Comparison of ENCODE assay signal across 1 cellular context in the genomic region with DNA sequence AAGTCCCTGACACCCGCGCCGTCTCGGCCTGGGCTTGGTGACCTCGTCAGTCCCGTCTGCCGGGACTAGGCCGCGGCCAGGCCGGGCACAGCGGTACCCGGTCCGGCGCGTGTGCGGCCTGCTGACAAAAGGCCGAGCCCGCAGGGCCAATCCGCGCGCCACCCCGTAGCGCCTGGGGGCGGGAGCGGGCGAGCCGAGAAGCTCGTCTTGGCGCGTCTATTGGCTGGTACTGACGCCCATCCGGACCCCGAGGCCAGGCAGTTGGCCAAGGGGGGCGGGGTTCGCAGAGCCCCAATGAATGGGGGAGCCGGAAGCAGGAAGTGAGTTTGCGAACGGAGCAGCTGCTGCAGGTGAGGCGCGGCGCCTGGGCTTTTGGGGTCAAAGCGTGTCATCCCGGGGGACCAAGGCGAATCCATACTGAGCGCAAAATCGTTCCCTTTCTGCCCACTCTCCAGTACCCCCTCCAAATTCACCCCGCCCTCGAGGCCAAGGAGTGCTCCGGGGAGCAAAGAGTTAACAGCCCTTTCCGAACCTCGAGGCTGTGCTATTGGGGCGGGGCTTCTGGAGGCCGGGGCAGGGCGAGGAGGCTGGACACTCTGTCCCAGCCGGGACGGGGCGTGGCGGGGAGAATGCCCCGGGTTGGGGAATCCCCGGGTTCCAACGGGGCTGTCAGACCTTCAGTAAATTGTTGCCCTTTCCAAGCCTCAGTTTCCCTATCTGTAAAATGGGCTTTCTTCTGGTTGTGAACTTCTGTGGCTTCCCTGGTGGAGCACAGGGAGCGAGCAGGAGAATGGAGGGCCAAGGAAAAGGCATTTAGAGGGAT.
TF ChIP-seq lines count a peak whose summit lies in the region.

A gene with protein sequence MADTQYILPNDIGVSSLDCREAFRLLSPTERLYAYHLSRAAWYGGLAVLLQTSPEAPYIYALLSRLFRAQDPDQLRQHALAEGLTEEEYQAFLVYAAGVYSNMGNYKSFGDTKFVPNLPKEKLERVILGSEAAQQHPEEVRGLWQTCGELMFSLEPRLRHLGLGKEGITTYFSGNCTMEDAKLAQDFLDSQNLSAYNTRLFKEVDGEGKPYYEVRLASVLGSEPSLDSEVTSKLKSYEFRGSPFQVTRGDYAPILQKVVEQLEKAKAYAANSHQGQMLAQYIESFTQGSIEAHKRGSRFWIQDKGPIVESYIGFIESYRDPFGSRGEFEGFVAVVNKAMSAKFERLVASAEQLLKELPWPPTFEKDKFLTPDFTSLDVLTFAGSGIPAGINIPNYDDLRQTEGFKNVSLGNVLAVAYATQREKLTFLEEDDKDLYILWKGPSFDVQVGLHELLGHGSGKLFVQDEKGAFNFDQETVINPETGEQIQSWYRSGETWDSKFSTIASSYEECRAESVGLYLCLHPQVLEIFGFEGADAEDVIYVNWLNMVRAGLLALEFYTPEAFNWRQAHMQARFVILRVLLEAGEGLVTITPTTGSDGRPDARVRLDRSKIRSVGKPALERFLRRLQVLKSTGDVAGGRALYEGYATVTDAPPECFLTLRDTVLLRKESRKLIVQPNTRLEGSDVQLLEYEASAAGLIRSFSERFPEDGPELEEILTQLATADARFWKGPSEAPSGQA (plus strand): TSS at position 319 of the 823 bp plus-strand sequence. CDS start 1,767 bp downstream, outside the sequence.

TF ChIP-seq in HepG2, 621 proteins besides CTCF, POLR2A, EP300 and RAD21 (continued from another document and continues in another):
- TF ChIP-seq ZKSCAN8 (CRISPR knock-in tag; IDR thresholded peaks at IDR 0.05; ENCODE audit: borderline replicate concordance) = no peak
- TF ChIP-seq, protein P1, sequence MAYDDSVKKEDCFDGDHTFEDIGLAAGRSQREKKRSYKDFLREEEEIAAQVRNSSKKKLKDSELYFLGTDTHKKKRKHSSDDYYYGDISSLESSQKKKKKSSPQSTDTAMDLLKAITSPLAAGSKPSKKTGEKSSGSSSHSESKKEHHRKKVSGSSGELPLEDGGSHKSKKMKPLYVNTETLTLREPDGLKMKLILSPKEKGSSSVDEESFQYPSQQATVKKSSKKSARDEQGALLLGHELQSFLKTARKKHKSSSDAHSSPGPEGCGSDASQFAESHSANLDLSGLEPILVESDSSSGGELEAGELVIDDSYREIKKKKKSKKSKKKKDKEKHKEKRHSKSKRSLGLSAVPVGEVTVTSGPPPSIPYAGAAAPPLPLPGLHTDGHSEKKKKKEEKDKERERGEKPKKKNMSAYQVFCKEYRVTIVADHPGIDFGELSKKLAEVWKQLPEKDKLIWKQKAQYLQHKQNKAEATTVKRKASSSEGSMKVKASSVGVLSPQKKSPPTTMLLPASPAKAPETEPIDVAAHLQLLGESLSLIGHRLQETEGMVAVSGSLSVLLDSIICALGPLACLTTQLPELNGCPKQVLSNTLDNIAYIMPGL (CRISPR knock-in tag; IDR thresholded peaks at IDR 0.05; ENCODE audit: borderline replicate concordance in 1 of 2, low read depth in 1 of 2) = peak; percentile 65 to 85
- 0 out of 2 replicates have a peak, but pooled peaks have one; percentile 55 for TF ChIP-seq ZNF891 (CRISPR knock-in tag; IDR thresholded peaks at IDR 0.05)
- TF ChIP-seq, protein P2, sequence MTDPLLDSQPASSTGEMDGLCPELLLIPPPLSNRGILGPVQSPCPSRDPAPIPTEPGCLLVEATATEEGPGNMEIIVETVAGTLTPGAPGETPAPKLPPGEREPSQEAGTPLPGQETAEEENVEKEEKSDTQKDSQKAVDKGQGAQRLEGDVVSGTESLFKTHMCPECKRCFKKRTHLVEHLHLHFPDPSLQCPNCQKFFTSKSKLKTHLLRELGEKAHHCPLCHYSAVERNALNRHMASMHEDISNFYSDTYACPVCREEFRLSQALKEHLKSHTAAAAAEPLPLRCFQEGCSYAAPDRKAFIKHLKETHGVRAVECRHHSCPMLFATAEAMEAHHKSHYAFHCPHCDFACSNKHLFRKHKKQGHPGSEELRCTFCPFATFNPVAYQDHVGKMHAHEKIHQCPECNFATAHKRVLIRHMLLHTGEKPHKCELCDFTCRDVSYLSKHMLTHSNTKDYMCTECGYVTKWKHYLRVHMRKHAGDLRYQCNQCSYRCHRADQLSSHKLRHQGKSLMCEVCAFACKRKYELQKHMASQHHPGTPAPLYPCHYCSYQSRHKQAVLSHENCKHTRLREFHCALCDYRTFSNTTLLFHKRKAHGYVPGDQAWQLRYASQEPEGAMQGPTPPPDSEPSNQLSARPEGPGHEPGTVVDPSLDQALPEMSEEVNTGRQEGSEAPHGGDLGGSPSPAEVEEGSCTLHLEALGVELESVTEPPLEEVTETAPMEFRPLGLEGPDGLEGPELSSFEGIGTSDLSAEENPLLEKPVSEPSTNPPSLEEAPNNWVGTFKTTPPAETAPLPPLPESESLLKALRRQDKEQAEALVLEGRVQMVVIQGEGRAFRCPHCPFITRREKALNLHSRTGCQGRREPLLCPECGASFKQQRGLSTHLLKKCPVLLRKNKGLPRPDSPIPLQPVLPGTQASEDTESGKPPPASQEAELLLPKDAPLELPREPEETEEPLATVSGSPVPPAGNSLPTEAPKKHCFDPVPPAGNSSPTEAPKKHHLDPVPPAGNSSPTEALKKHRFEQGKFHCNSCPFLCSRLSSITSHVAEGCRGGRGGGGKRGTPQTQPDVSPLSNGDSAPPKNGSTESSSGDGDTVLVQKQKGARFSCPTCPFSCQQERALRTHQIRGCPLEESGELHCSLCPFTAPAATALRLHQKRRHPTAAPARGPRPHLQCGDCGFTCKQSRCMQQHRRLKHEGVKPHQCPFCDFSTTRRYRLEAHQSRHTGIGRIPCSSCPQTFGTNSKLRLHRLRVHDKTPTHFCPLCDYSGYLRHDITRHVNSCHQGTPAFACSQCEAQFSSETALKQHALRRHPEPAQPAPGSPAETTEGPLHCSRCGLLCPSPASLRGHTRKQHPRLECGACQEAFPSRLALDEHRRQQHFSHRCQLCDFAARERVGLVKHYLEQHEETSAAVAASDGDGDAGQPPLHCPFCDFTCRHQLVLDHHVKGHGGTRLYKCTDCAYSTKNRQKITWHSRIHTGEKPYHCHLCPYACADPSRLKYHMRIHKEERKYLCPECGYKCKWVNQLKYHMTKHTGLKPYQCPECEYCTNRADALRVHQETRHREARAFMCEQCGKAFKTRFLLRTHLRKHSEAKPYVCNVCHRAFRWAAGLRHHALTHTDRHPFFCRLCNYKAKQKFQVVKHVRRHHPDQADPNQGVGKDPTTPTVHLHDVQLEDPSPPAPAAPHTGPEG (CRISPR knock-in tag; IDR thresholded peaks at IDR 0.05) = no peak
- no peak for TF ChIP-seq NR3C1 (CRISPR knock-in tag; IDR thresholded peaks at IDR 0.05)
- no peak for TF ChIP-seq ZSCAN12 (CRISPR knock-in tag; IDR thresholded peaks at IDR 0.05)
- peak; percentile 92 for TF ChIP-seq KAT8 (CRISPR knock-in tag; IDR thresholded peaks at IDR 0.05)
- TF ChIP-seq NAIF1 (CRISPR knock-in tag; IDR thresholded peaks at IDR 0.05; ENCODE audit: borderline replicate concordance) = peak; percentile 51; the same call in 1 of the 2 replicates
- peak; percentile 62 for TF ChIP-seq KMT2B (CRISPR knock-in tag; IDR thresholded peaks at IDR 0.05)
- TF ChIP-seq CHD4 (IDR thresholded peaks at IDR 0.05; ENCODE audit: borderline replicate concordance, low read length) = peak; percentile 99
- peak; percentile 93 for TF ChIP-seq POLR2G (IDR thresholded peaks at IDR 0.05; ENCODE audit: low read depth, low read length)
- no peak; the same call in 1 of the 2 replicates for TF ChIP-seq EED (CRISPR knock-in tag; IDR thresholded peaks at IDR 0.05)
- TF ChIP-seq, protein P3, sequence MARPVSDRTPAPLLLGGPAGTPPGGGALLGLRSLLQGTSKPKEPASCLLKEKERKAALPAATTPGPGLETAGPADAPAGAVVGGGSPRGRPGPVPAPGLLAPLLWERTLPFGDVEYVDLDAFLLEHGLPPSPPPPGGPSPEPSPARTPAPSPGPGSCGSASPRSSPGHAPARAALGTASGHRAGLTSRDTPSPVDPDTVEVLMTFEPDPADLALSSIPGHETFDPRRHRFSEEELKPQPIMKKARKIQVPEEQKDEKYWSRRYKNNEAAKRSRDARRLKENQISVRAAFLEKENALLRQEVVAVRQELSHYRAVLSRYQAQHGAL (CRISPR knock-in tag; IDR thresholded peaks at IDR 0.05; ENCODE audit: not compliant biosample characterization) = no peak
- TF ChIP-seq MED8 (CRISPR knock-in tag; IDR thresholded peaks at IDR 0.05; ENCODE audit: insufficient replicate concordance) = no peak
- TF ChIP-seq GABPA (IDR thresholded peaks at IDR 0.05; ENCODE audit: low read depth, low read length) = peak; percentile 76
- TF ChIP-seq GABPA (CRISPR knock-in tag; IDR thresholded peaks at IDR 0.05; ENCODE audit: low read depth) = peak; percentile 92
- no peak for TF ChIP-seq NONO (IDR thresholded peaks at IDR 0.05)
- TF ChIP-seq NONO (CRISPR knock-in tag; conservative IDR thresholded peaks at IDR 0.05) = no peak; the same call in 1 of the 2 replicates
- peak; percentile 13; the same call in 1 of the 2 replicates for TF ChIP-seq ZNF12 (CRISPR knock-in tag; IDR thresholded peaks at IDR 0.05)
- TF ChIP-seq DNMT3B (CRISPR knock-in tag; conservative IDR thresholded peaks at IDR 0.05) = 0 out of 2 replicates have a peak, but pooled peaks have one; percentile 32
- TF ChIP-seq IRF2 (CRISPR knock-in tag; IDR thresholded peaks at IDR 0.05) = peak; percentile 78; the same call in 1 of the 2 replicates
- TF ChIP-seq, protein P4, sequence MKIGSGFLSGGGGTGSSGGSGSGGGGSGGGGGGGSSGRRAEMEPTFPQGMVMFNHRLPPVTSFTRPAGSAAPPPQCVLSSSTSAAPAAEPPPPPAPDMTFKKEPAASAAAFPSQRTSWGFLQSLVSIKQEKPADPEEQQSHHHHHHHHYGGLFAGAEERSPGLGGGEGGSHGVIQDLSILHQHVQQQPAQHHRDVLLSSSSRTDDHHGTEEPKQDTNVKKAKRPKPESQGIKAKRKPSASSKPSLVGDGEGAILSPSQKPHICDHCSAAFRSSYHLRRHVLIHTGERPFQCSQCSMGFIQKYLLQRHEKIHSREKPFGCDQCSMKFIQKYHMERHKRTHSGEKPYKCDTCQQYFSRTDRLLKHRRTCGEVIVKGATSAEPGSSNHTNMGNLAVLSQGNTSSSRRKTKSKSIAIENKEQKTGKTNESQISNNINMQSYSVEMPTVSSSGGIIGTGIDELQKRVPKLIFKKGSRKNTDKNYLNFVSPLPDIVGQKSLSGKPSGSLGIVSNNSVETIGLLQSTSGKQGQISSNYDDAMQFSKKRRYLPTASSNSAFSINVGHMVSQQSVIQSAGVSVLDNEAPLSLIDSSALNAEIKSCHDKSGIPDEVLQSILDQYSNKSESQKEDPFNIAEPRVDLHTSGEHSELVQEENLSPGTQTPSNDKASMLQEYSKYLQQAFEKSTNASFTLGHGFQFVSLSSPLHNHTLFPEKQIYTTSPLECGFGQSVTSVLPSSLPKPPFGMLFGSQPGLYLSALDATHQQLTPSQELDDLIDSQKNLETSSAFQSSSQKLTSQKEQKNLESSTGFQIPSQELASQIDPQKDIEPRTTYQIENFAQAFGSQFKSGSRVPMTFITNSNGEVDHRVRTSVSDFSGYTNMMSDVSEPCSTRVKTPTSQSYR (CRISPR knock-in tag; IDR thresholded peaks at IDR 0.05; ENCODE audit: borderline replicate concordance) = peak; percentile 65
- TF ChIP-seq ZNF160 (CRISPR knock-in tag; IDR thresholded peaks at IDR 0.05) = no peak
- TF ChIP-seq JARID2 (CRISPR knock-in tag; IDR thresholded peaks at IDR 0.05; ENCODE audit: insufficient replicate concordance) = peak; percentile 52
- TF ChIP-seq, protein P5, sequence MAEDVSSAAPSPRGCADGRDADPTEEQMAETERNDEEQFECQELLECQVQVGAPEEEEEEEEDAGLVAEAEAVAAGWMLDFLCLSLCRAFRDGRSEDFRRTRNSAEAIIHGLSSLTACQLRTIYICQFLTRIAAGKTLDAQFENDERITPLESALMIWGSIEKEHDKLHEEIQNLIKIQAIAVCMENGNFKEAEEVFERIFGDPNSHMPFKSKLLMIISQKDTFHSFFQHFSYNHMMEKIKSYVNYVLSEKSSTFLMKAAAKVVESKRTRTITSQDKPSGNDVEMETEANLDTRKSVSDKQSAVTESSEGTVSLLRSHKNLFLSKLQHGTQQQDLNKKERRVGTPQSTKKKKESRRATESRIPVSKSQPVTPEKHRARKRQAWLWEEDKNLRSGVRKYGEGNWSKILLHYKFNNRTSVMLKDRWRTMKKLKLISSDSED (CRISPR knock-in tag; IDR thresholded peaks at IDR 0.05) = no peak
- no peak for TF ChIP-seq THYN1 (CRISPR knock-in tag; IDR thresholded peaks at IDR 0.05; ENCODE audit: borderline replicate concordance, low read depth)
- TF ChIP-seq, protein P6, sequence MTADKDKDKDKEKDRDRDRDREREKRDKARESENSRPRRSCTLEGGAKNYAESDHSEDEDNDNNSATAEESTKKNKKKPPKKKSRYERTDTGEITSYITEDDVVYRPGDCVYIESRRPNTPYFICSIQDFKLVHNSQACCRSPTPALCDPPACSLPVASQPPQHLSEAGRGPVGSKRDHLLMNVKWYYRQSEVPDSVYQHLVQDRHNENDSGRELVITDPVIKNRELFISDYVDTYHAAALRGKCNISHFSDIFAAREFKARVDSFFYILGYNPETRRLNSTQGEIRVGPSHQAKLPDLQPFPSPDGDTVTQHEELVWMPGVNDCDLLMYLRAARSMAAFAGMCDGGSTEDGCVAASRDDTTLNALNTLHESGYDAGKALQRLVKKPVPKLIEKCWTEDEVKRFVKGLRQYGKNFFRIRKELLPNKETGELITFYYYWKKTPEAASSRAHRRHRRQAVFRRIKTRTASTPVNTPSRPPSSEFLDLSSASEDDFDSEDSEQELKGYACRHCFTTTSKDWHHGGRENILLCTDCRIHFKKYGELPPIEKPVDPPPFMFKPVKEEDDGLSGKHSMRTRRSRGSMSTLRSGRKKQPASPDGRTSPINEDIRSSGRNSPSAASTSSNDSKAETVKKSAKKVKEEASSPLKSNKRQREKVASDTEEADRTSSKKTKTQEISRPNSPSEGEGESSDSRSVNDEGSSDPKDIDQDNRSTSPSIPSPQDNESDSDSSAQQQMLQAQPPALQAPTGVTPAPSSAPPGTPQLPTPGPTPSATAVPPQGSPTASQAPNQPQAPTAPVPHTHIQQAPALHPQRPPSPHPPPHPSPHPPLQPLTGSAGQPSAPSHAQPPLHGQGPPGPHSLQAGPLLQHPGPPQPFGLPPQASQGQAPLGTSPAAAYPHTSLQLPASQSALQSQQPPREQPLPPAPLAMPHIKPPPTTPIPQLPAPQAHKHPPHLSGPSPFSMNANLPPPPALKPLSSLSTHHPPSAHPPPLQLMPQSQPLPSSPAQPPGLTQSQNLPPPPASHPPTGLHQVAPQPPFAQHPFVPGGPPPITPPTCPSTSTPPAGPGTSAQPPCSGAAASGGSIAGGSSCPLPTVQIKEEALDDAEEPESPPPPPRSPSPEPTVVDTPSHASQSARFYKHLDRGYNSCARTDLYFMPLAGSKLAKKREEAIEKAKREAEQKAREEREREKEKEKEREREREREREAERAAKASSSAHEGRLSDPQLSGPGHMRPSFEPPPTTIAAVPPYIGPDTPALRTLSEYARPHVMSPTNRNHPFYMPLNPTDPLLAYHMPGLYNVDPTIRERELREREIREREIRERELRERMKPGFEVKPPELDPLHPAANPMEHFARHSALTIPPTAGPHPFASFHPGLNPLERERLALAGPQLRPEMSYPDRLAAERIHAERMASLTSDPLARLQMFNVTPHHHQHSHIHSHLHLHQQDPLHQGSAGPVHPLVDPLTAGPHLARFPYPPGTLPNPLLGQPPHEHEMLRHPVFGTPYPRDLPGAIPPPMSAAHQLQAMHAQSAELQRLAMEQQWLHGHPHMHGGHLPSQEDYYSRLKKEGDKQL (CRISPR knock-in tag; IDR thresholded peaks at IDR 0.05; ENCODE audit: low read depth) = no peak
- TF ChIP-seq, protein P7, sequence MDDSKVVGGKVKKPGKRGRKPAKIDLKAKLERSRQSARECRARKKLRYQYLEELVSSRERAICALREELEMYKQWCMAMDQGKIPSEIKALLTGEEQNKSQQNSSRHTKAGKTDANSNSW (CRISPR knock-in tag; IDR thresholded peaks at IDR 0.05; ENCODE audit: borderline replicate concordance) = no peak
- TF ChIP-seq GPN1 (CRISPR knock-in tag; IDR thresholded peaks at IDR 0.05; ENCODE audit: borderline replicate concordance) = no peak
